ENCODE assay signal across 31 cellular contexts in the genomic region with DNA sequence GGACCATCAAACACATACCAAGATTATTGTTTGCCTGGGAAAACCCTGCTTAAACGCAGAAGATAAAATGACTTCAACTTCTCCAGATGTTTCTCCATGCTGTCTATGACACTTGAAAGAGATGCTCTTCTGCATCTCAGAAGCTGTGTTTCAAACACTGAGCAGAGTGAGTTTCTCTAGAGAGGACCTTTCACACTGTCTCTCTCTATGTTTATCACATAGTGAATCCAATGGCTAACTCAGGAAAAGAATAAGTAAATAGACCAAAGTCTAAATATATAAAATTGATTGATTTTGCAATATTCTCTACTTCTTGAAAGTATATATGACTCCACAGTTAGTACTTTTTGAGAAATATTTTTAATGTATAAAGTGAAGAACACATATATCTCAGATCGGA.
DNase-seq lines count a peak whose midpoint lies in the region; ATAC-seq, FAIRE-seq and TF ChIP-seq lines count a peak whose summit lies in the region.
"Had no signal": no experiment of that assay in that cellular context is flagged by ENCODE, and none has a peak within 500 bp of the region (broad histone marks: within the 10 kb centered on the region; RNA-seq: fewer than 3 reads in every experiment).

No MANE protein-coding gene starts in this region.

- TF ChIP-seq EP300 in HepG2 (IDR thresholded peaks at IDR 0.05; ENCODE audit: low read depth in 2 of 2, low read length in 2 of 2), result no peak
- TF ChIP-seq EP300 in HepG2 (CRISPR knock-in tag; IDR thresholded peaks at IDR 0.05; ENCODE audit: borderline replicate concordance), result no peak
- no peak for TF ChIP-seq EP300 in ovary (IDR thresholded peaks at IDR 0.05)

- H3K36me3 ChIP-seq in liver (ENCODE audit: control insufficient read depth in 4 of 4, insufficient read depth in 3 of 4, low read depth in 1 of 4, low read length in 3 of 4) (no peaks in the 10 kb centered on the region), HepG2 (replicated peaks in 1 of 2; ENCODE audit: control insufficient read depth in 1 of 2, insufficient read depth in 2 of 2, low read length in 2 of 2) (no peaks in the 10 kb centered on the region), ovary (no peaks in the 10 kb centered on the region)
- H3K36me3 ChIP-seq: BE2C; BLaER1; BLaER1 treated with 17β-estradiol and CSF1 and Interleukin-3, amounts not matched to agents 10 nM and 100 nM had no signal

- H3K9me3 ChIP-seq in liver (ENCODE audit: control insufficient read depth in 4 of 4, low read length in 3 of 4) (no peaks in the 10 kb centered on the region), HepG2 (ENCODE audit: low read length) (no peaks in the 10 kb centered on the region), ovary (no peaks in the 10 kb centered on the region)
- H3K9me3 ChIP-seq: A549, BE2C, BLaER1, Caco-2 had no signal

- in situ Hi-C loops in HepG2 (cut with HindIII; ENCODE audit: extremely low pct_ligation_motif_present, low pct_unique_long_range_greater_than_20kb), result no loop called here

- H3K27me3 ChIP-seq in liver (ENCODE audit: control insufficient read depth in 4 of 4, insufficient read depth in 4 of 4, low read length in 3 of 4) (no peaks in the 10 kb centered on the region), HepG2 (ENCODE audit: control insufficient read depth in 1 of 2, insufficient read depth in 2 of 2, low read length in 2 of 2) (no peaks in the 10 kb centered on the region; a peak in 1 of 5 replicates), ovary (no peaks in the 10 kb centered on the region)
- H3K27me3 ChIP-seq: BE2C; BLaER1; BLaER1 treated with 17β-estradiol and CSF1 and Interleukin-3, amounts not matched to agents 10 nM and 100 nM had no signal

- ATAC-seq in HepG2, result no peak
- ATAC-seq: A549; CD8-positive, alpha-beta T cell had no signal

- no peak overlapping the region for H3K27ac ChIP-seq in liver (ENCODE audit: low read depth in 1 of 2, low read length in 2 of 2)
- H3K27ac ChIP-seq in HepG2 (ENCODE audit: extremely low read length, insufficient read depth, low read length), result no peak overlapping the region
- H3K27ac ChIP-seq in ovary, result no peak overlapping the region
- H3K27ac ChIP-seq: 22Rv1; A549; BLaER1; BLaER1 treated with 17β-estradiol and CSF1 and Interleukin-3, amounts not matched to agents 10 nM and 100 nM; C4-2B had no signal

- no peaks in the 10 kb centered on the region for H3K79me2 ChIP-seq in HepG2 (ENCODE audit: insufficient read depth, low read length)

- intact Hi-C loops in HepG2 (cut with micrococcal nuclease; ENCODE audit: unreplicated experiment) (no loop called here), ovary (cut with DNase I) (no loop called here)

- H3K4me2 ChIP-seq in HepG2 (ENCODE audit: low read depth, low read length), result no peak overlapping the region
- H3K4me2 ChIP-seq: A549; BLaER1; BLaER1 treated with 17β-estradiol and CSF1 and Interleukin-3, amounts not matched to agents 10 nM and 100 nM had no signal

- H3K4me1 ChIP-seq in liver (ENCODE audit: control insufficient read depth in 4 of 4, insufficient read depth in 4 of 4, low read length in 3 of 4) (peaks cover 0 to 3% (median under 1%) of the 10 kb centered on the region in 4 donors), HepG2 (ENCODE audit: insufficient read depth, low read length) (no peaks in the 10 kb centered on the region), ovary (ENCODE audit: insufficient read depth) (no peaks in the 10 kb centered on the region)
- H3K4me1 ChIP-seq: A549; BE2C; BLaER1; BLaER1 treated with 17β-estradiol and CSF1 and Interleukin-3, amounts not matched to agents 10 nM and 100 nM; Caco-2 had no signal

- no peak for FAIRE-seq in HepG2 (lab: Jason Lieb, UNC)
- FAIRE-seq: A204.1, A549, D721Med had no signal

- H3K4me3 ChIP-seq in liver (ENCODE audit: low read depth in 1 of 3, low read length in 3 of 3) (no peak overlapping the region), HepG2 (replicated peaks in 1 of 3; ENCODE audit: insufficient read depth in 1 of 3, low read depth in 2 of 3, low read length in 3 of 3) (no peak overlapping the region), fibroblast of villous mesenchyme (ENCODE audit: low read depth, low read length) (no peak overlapping the region), ovary (no peak overlapping the region)
- H3K4me3 ChIP-seq: A549; BLaER1; BLaER1 treated with 17β-estradiol and CSF1 and Interleukin-3, amounts not matched to agents 10 nM and 100 nM had no signal

- 75% methylated on average over 2 of the region's 2 CpGs for WGBS in liver
- 6% methylated on average over 2 of the region's 2 CpGs for WGBS in HepG2 (ENCODE audit: low lambda C conversion rate)
- 59 to 65% (median 60%) methylated on average over 2 of the region's 2 CpGs for WGBS in ovary, 3 donors

- H4K20me1 ChIP-seq in HepG2 (ENCODE audit: insufficient read depth, low read length), result no peaks in the 10 kb centered on the region
- H4K20me1 ChIP-seq: BLaER1; BLaER1 treated with 17β-estradiol and CSF1 and Interleukin-3, amounts not matched to agents 10 nM and 100 nM had no signal

- H3K9ac ChIP-seq in liver (ENCODE audit: low read depth in 1 of 2, low read length in 2 of 2) (no peak overlapping the region), HepG2 (ENCODE audit: insufficient read depth, low read depth, low read length) (no peak overlapping the region)
- H3K9ac ChIP-seq: BLaER1; BLaER1 treated with 17β-estradiol and CSF1 and Interleukin-3, amounts not matched to agents 10 nM and 100 nM had no signal

- no TSS peak for BruUV-seq in HepG2 (replicated peaks; lab: Mats Ljungman, UMichigan)

- no peak overlapping the region for H2AFZ ChIP-seq in HepG2 (ENCODE audit: low read length)

- POLR2A ChIA-PET in HepG2 (lab: Yijun Ruan, JAX), result no interaction called here

- CTCF ChIA-PET in HepG2 (lab: Yijun Ruan, JAX; ENCODE audit: low intra/inter-chr PET ratio, low total read pairs), result no interaction called here

- DNase-seq in HepG2 (ENCODE audit: low spot score), result no peak
- peak; percentile 13 for DNase-seq in fibroblast of villous mesenchyme (ENCODE audit: low read depth)
- no peak for DNase-seq in ovary
- DNase-seq: 8988T; ACHN; AML-193; BE2C; C1 segment of cervical spinal cord; Caco-2; Calu3; CD4-positive, alpha-beta memory T cell; CD4-positive, alpha-beta T cell; CD4-positive, CD25-positive, alpha-beta regulatory T cell; CD8-positive, alpha-beta memory T cell; CD8-positive, alpha-beta T cell; COR-L47; DMS 273 treated with DMSO at 0.1 percent for 48 hours; DMS153; DMS53; DMS79; DMS79 treated with DMSO at 0.1 percent for 48 hours; DND-41; EL had no signal

- no peak for TF ChIP-seq CTCF in liver (IDR thresholded peaks at IDR 0.05; ENCODE audit: low read depth, low read length, missing input control)
- TF ChIP-seq CTCF in HepG2 (CRISPR knock-in tag; IDR thresholded peaks at IDR 0.05), result no peak
- no peak for TF ChIP-seq CTCF in fibroblast of villous mesenchyme (IDR thresholded peaks at IDR 0.05; ENCODE audit: insufficient read depth, low read depth, low read length)
- TF ChIP-seq CTCF in ovary (IDR thresholded peaks at IDR 0.05), result no peak

- TF ChIP-seq RAD21 in liver (IDR thresholded peaks at IDR 0.05) (no peak), HepG2 (CRISPR knock-in tag; IDR thresholded peaks at IDR 0.05) (no peak)

- no peak for TF ChIP-seq POLR2A in HepG2 (IDR thresholded peaks at IDR 0.05; ENCODE audit: insufficient read depth in 1 of 2, low read depth in 2 of 2, low read length in 2 of 2)
- no peak for TF ChIP-seq POLR2A in ovary (IDR thresholded peaks at IDR 0.05)

TF ChIP-seq in liver, 16 proteins besides CTCF, POLR2A, EP300 and RAD21:
- TF ChIP-seq NR2F2 (IDR thresholded peaks at IDR 0.05), result no peak
- TF ChIP-seq HNF4A (conservative IDR thresholded peaks at IDR 0.05), result peak; percentile 22 to 36

TF ChIP-seq in HepG2, 621 proteins besides CTCF, POLR2A, EP300 and RAD21:
- TF ChIP-seq, protein P1, sequence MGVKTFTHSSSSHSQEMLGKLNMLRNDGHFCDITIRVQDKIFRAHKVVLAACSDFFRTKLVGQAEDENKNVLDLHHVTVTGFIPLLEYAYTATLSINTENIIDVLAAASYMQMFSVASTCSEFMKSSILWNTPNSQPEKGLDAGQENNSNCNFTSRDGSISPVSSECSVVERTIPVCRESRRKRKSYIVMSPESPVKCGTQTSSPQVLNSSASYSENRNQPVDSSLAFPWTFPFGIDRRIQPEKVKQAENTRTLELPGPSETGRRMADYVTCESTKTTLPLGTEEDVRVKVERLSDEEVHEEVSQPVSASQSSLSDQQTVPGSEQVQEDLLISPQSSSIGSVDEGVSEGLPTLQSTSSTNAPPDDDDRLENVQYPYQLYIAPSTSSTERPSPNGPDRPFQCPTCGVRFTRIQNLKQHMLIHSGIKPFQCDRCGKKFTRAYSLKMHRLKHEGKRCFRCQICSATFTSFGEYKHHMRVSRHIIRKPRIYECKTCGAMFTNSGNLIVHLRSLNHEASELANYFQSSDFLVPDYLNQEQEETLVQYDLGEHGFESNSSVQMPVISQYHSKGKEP (CRISPR knock-in tag; IDR thresholded peaks at IDR 0.05), result no peak
